In genomic region chr1:164794310-164794709, GRCh38 we compare ENCODE assay signal across 9 cellular contexts.
A peak's percentile ranks its signal among the peaks of the same experiment; 100 is the strongest.
DNase-seq lines count a peak whose midpoint lies in the region; ATAC-seq, FAIRE-seq and TF ChIP-seq lines count a peak whose summit lies in the region.
"Had no signal": no experiment of that assay in that cellular context is flagged by ENCODE, and none has a peak within 500 bp of the region (broad histone marks: within the 10 kb centered on the region; RNA-seq: fewer than 3 reads in every experiment).

No MANE protein-coding gene starts in this region.

- H3K9me3 Mint-ChIP-seq in astrocyte (ENCODE audit: unreplicated experiment), result peaks cover 2% of the 10 kb centered on the region
- no peaks in the 10 kb centered on the region for H3K9me3 Mint-ChIP-seq in CD8-positive, alpha-beta T cell

- DNase-seq in HS-5 (ENCODE audit: low read depth) (peak; percentile 60), astrocyte (ENCODE audit: low read depth) (peak; percentile 96), right atrium auricular region (ENCODE audit: low spot score) (peak; percentile 76), stromal cell of bone marrow (ENCODE audit: low read depth) (peak; percentile 84), NCI-H345 (lab: John Stamatoyannopoulos, UW) (no peak)
- DNase-seq in stimulated activated CD4-positive, alpha-beta T cell treated with anti-CD3 and anti-CD28 coated beads, Interleukin-4, amount 100 ng/mL, for 1 hour, result no peak
- DNase-seq in CD8-positive, alpha-beta T cell, result no peak
- DNase-seq: NCI-H510A had no signal

- ATAC-seq in GM21381 (IDR thresholded peaks at IDR 0.05; ENCODE audit: unreplicated experiment), result no peak
- ATAC-seq in CD8-positive, alpha-beta T cell, result no peak

- H3K9ac ChIP-seq in astrocyte (ENCODE audit: low read length), result no peak overlapping the region

- POLR2A ChIA-PET in CD8-positive, alpha-beta T cell (lab: Charles Lee), result interaction anchor here (0.6 kb wide), 1 partner anchor 402 kb away, joined by 3 read pairs; no protein-coding TSS in a partner anchor

- H3K27ac ChIP-seq in astrocyte (ENCODE audit: low read depth, low read length), result no peak overlapping the region
- peak overlapping the region; percentile 25 to 53 for H3K27ac ChIP-seq in right atrium auricular region
- no peak overlapping the region for H3K27ac ChIP-seq in CD8-positive, alpha-beta T cell (ENCODE audit: low read depth, low read length)

- no peak overlapping the region for H2AFZ ChIP-seq in astrocyte (ENCODE audit: low read depth, low read length)

- CTCF ChIA-PET in CD8-positive, alpha-beta T cell (lab: Charles Lee), result no interaction called here

- FAIRE-seq in astrocyte (lab: Jason Lieb, UNC), result peak; percentile 87

- H3K27me3 ChIP-seq in astrocyte (ENCODE audit: insufficient read depth, low read length) (no peaks in the 10 kb centered on the region), right atrium auricular region (no peaks in the 10 kb centered on the region)
- no peaks in the 10 kb centered on the region for H3K27me3 ChIP-seq in CD8-positive, alpha-beta T cell (ENCODE audit: insufficient read depth, low read length)

- peaks cover 5% of the 10 kb centered on the region for H4K20me1 ChIP-seq in astrocyte (ENCODE audit: insufficient read depth, low read length)

- peak overlapping the region; percentile 54 for H3K27ac Mint-ChIP-seq in astrocyte (ENCODE audit: unreplicated experiment)
- H3K27ac Mint-ChIP-seq in CD8-positive, alpha-beta T cell, result no peak overlapping the region

- peak overlapping the region; percentile 26 for H3K4me2 ChIP-seq in astrocyte (ENCODE audit: low read length)

- H3K4me1 Mint-ChIP-seq in astrocyte (ENCODE audit: low read depth, unreplicated experiment), result peaks cover 8% of the 10 kb centered on the region
- no peaks in the 10 kb centered on the region for H3K4me1 Mint-ChIP-seq in CD8-positive, alpha-beta T cell (ENCODE audit: low read depth)

- no peaks in the 10 kb centered on the region for H3K9me3 ChIP-seq in astrocyte (ENCODE audit: insufficient read depth, low read depth, low read length)
- no peaks in the 10 kb centered on the region for H3K9me3 ChIP-seq in right atrium auricular region
- no peaks in the 10 kb centered on the region for H3K9me3 ChIP-seq in CD8-positive, alpha-beta T cell (ENCODE audit: low read length)

- intact Hi-C loops in CD8-positive, alpha-beta T cell (cut with DNase I, micrococcal nuclease), result no loop called here

- H3K4me3 Mint-ChIP-seq in astrocyte (ENCODE audit: unreplicated experiment), result no peak overlapping the region
- H3K4me3 Mint-ChIP-seq in CD8-positive, alpha-beta T cell, result no peak overlapping the region

- H3K4me3 ChIP-seq in astrocyte (ENCODE audit: insufficient read depth, low read depth, low read length), result no peak overlapping the region
- no peak overlapping the region for H3K4me3 ChIP-seq in right atrium auricular region
- H3K4me3 ChIP-seq in CD8-positive, alpha-beta T cell (ENCODE audit: low read depth, low read length), result no peak overlapping the region

- peaks cover 3% of the 10 kb centered on the region for H3K79me2 ChIP-seq in astrocyte (ENCODE audit: insufficient read depth, low read length)

- TF ChIP-seq CTCF in astrocyte (IDR thresholded peaks at IDR 0.05; ENCODE audit: insufficient read depth, low read depth, low read length) (no peak), right atrium auricular region (IDR thresholded peaks at IDR 0.05) (no peak)
- TF ChIP-seq CTCF in CD8-positive, alpha-beta T cell (IDR thresholded peaks at IDR 0.05), result no peak

- H3K36me3 ChIP-seq in astrocyte (ENCODE audit: insufficient read depth, low read length) (no peaks in the 10 kb centered on the region), right atrium auricular region (no peaks in the 10 kb centered on the region)
- no peaks in the 10 kb centered on the region for H3K36me3 ChIP-seq in CD8-positive, alpha-beta T cell (ENCODE audit: insufficient read depth, low read length)

- H3K27me3 Mint-ChIP-seq in astrocyte (ENCODE audit: low read depth, unreplicated experiment), result no peaks in the 10 kb centered on the region
- no peaks in the 10 kb centered on the region for H3K27me3 Mint-ChIP-seq in CD8-positive, alpha-beta T cell (ENCODE audit: low read depth)

- peaks cover 3% of the 10 kb centered on the region for H3K36me3 Mint-ChIP-seq in astrocyte (ENCODE audit: low read depth, unreplicated experiment)
- H3K36me3 Mint-ChIP-seq in CD8-positive, alpha-beta T cell, result no peaks in the 10 kb centered on the region

- H3K4me1 ChIP-seq in astrocyte (ENCODE audit: insufficient read depth, low read length) (peaks cover 11% of the 10 kb centered on the region), right atrium auricular region (peaks cover 0 to 9% of the 10 kb centered on the region in 2 donors)
- no peaks in the 10 kb centered on the region for H3K4me1 ChIP-seq in CD8-positive, alpha-beta T cell (ENCODE audit: insufficient read depth, low read length)

Comparison
In these comparisons a context has a peak if more than half of its experiments do, and no peak if none do; other contexts are left out.
1. DNase-seq: peak in HS-5 (single experiment), astrocyte (single experiment), right atrium auricular region (single experiment) and stromal cell of bone marrow (single experiment); none in NCI-H345 (single experiment), stimulated activated CD4-positive, alpha-beta T cell treated with anti-CD3 and anti-CD28 coated beads, Interleukin-4, amount 100 ng/mL, for 1 hour (single experiment) and CD8-positive, alpha-beta T cell (0 of 7).
2. H3K27ac ChIP-seq: peak in right atrium auricular region (2 of 2); none in astrocyte (single experiment) and CD8-positive, alpha-beta T cell (single experiment).